In genomic region chr1:201284636-201285035, GRCh38 we compare ENCODE assay signal across 14 cellular contexts. TPM values are rescaled to one million over a fixed set of nuclear protein-coding genes. Genes with fewer than 3 reads are reported as not detected.
"Had no signal": no experiment of that assay in that cellular context is flagged by ENCODE, and none has a peak within 500 bp of the region (broad histone marks: within the 10 kb centered on the region; RNA-seq: fewer than 3 reads in every experiment).

No MANE protein-coding gene starts in this region.

- H3K9me3 Mint-ChIP-seq: activated CD8-positive, alpha-beta T cell treated with anti-CD3 and anti-CD28 coated beads for 36 hours; natural killer cell; stimulated activated effector memory CD8-positive, alpha-beta T cell treated with anti-CD3 and anti-CD28 coated beads, Interleukin-12 subunit alpha, Interleukin-12 subunit beta, amount 100 ng/mL, for 72 hours; T-cell had no signal

- H3K4me3 ChIP-seq: mucosa of descending colon, SK-N-MC had no signal

- H3K4me3 Mint-ChIP-seq: activated CD8-positive, alpha-beta T cell treated with anti-CD3 and anti-CD28 coated beads for 36 hours; natural killer cell; stimulated activated effector memory CD8-positive, alpha-beta T cell treated with anti-CD3 and anti-CD28 coated beads, Interleukin-12 subunit alpha, Interleukin-12 subunit beta, amount 100 ng/mL, for 72 hours; T-cell had no signal

- DNase-seq: activated CD4-positive, alpha-beta T cell treated with anti-CD3 and anti-CD28 coated beads for 4 hours; activated CD8-positive, alpha-beta memory T cell treated with anti-CD3 and anti-CD28 coated beads, Interleukin-2, amount 50 U/mL, for 48 hours; activated CD8-positive, alpha-beta T cell treated with anti-CD3 and anti-CD28 coated beads for 36 hours; hypothalamus; left colon; mucosa of descending colon; natural killer cell; occipital lobe; T-cell; T1000; WERI-Rb-1 had no signal

- H3K9me3 ChIP-seq: mucosa of descending colon had no signal

- H3K27ac Mint-ChIP-seq: activated CD8-positive, alpha-beta T cell treated with anti-CD3 and anti-CD28 coated beads for 36 hours; natural killer cell; stimulated activated effector memory CD8-positive, alpha-beta T cell treated with anti-CD3 and anti-CD28 coated beads, Interleukin-12 subunit alpha, Interleukin-12 subunit beta, amount 100 ng/mL, for 72 hours; T-cell had no signal

- H3K36me3 ChIP-seq: WERI-Rb-1 had no signal

- H3K36me3 Mint-ChIP-seq: natural killer cell; stimulated activated effector memory CD8-positive, alpha-beta T cell treated with anti-CD3 and anti-CD28 coated beads, Interleukin-12 subunit alpha, Interleukin-12 subunit beta, amount 100 ng/mL, for 72 hours; T-cell had no signal

- ATAC-seq: activated CD8-positive, alpha-beta T cell treated with anti-CD3 and anti-CD28 coated beads for 36 hours; left colon; mucosa of descending colon; natural killer cell; stimulated activated effector memory CD8-positive, alpha-beta T cell treated with anti-CD3 and anti-CD28 coated beads, Interleukin-12 subunit alpha, Interleukin-12 subunit beta, amount 100 ng/mL, for 72 hours; T-cell had no signal

- H3K27ac ChIP-seq: SK-N-MC, WERI-Rb-1 had no signal

RNA-seq across cellular contexts. Expression of gene PKP1, which starts 1.3 kb away (rescaled TPM):
- total RNA-seq: activated CD8-positive, alpha-beta T cell treated with anti-CD3 and anti-CD28 coated beads for 36 hours; endothelial cell of umbilical vein; natural killer cell had no signal
